Comparison of ENCODE assay signal across 1 cellular context in genomic region chr1:39788758-39789570, GRCh38.
A peak's percentile ranks its signal among the peaks of the same experiment; 100 is the strongest.
TF ChIP-seq lines count a peak whose summit lies in the region.

BMP8B (minus strand) TSS chr1:39788865; CDS start chr1:39788485, 380 bp downstream.

TF ChIP-seq in HEK293, 187 proteins besides CTCF, POLR2A, EP300 and RAD21 (continued from another document):
- peak; percentile 79; the same call in 1 of the 2 replicates for TF ChIP-seq ZNF10 (tag by site-specific recombination; IDR thresholded peaks at IDR 0.05)
- 0 out of 2 replicates have a peak, but pooled peaks have one; percentile 20 for TF ChIP-seq PRDM10 (tag by site-specific recombination; IDR thresholded peaks at IDR 0.05)
- TF ChIP-seq ZXDB (tag by site-specific recombination; IDR thresholded peaks at IDR 0.05), result peak; percentile 82
- no peak for TF ChIP-seq ZNF24 (tag by site-specific recombination; IDR thresholded peaks at IDR 0.05)
- TF ChIP-seq HIC1 (tag by site-specific recombination; IDR thresholded peaks at IDR 0.05), result peak; percentile 81
- peak; percentile 29; the same call in 1 of the 2 replicates for TF ChIP-seq ZIC2 (tag by site-specific recombination; IDR thresholded peaks at IDR 0.05)
- TF ChIP-seq SP3 (tag by site-specific recombination; IDR thresholded peaks at IDR 0.05), result peak; percentile 59
- TF ChIP-seq ZBTB17 (tag by site-specific recombination; IDR thresholded peaks at IDR 0.05), result peak; percentile 72; the same call in 1 of the 2 replicates
- peak; percentile 53 for TF ChIP-seq SP2 (tag by site-specific recombination; IDR thresholded peaks at IDR 0.05)
- peak; percentile 40; the same call in 1 of the 2 replicates for TF ChIP-seq YY1 (tag by site-specific recombination; IDR thresholded peaks at IDR 0.05)
- TF ChIP-seq ZBTB20 (tag by site-specific recombination; IDR thresholded peaks at IDR 0.05), result peak; percentile 90
- TF ChIP-seq ZNF121 (tag by site-specific recombination; IDR thresholded peaks at IDR 0.05), result no peak
- no peak for TF ChIP-seq ZNF175 (tag by site-specific recombination; IDR thresholded peaks at IDR 0.05)
- TF ChIP-seq GLIS2 (tag by site-specific recombination; IDR thresholded peaks at IDR 0.05), result peak; percentile 82
- no peak for TF ChIP-seq HOXD13 (CRISPR knock-in tag; IDR thresholded peaks at IDR 0.05; ENCODE audit: borderline replicate concordance)
- TF ChIP-seq ZNF449 (tag by site-specific recombination; IDR thresholded peaks at IDR 0.05), result no peak
- no peak for TF ChIP-seq IKZF3 (tag by site-specific recombination; IDR thresholded peaks at IDR 0.05)
- TF ChIP-seq KLF8 (tag by site-specific recombination; IDR thresholded peaks at IDR 0.05), result peak; percentile 75; the same call in 1 of the 2 replicates
- TF ChIP-seq ZNF391 (tag by site-specific recombination; IDR thresholded peaks at IDR 0.05; ENCODE audit: borderline replicate concordance, low read depth), result no peak
- TF ChIP-seq ZBTB26 (tag by site-specific recombination; optimal IDR thresholded peaks at IDR 0.05), result peak; percentile 82
- no peak; the same call in 1 of the 2 replicates for TF ChIP-seq EGR2 (tag by site-specific recombination; IDR thresholded peaks at IDR 0.05; ENCODE audit: low read depth)
- TF ChIP-seq ZBTB7A (tag by site-specific recombination; IDR thresholded peaks at IDR 0.05; ENCODE audit: low read depth), result no peak
- peak; percentile 49; the same call in 1 of the 2 replicates for TF ChIP-seq ZNF596 (tag by site-specific recombination; IDR thresholded peaks at IDR 0.05)
- no peak for TF ChIP-seq PRDM4 (tag by site-specific recombination; IDR thresholded peaks at IDR 0.05)
- 0 out of 2 replicates have a peak, but pooled peaks have one; percentile 25 for TF ChIP-seq ZNF660 (tag by site-specific recombination; IDR thresholded peaks at IDR 0.05)
- peak; percentile 86 for TF ChIP-seq GLIS1 (tag by site-specific recombination; IDR thresholded peaks at IDR 0.05)
- TF ChIP-seq ZSCAN16 (tag by site-specific recombination; IDR thresholded peaks at IDR 0.05), result no peak
- 0 out of 2 replicates have a peak, but pooled peaks have one; percentile 19 for TF ChIP-seq ZFP69B (tag by site-specific recombination; IDR thresholded peaks at IDR 0.05)
- peak; percentile 69; the same call in 1 of the 2 replicates for TF ChIP-seq ZNF561 (tag by site-specific recombination; IDR thresholded peaks at IDR 0.05; ENCODE audit: borderline replicate concordance)
- peak; percentile 82 for TF ChIP-seq SCRT2 (tag by site-specific recombination; IDR thresholded peaks at IDR 0.05)
- TF ChIP-seq PATZ1 (tag by site-specific recombination; IDR thresholded peaks at IDR 0.05), result peak; percentile 48; the same call in 1 of the 2 replicates
- TF ChIP-seq ZBTB44 (tag by site-specific recombination; IDR thresholded peaks at IDR 0.05), result 0 out of 2 replicates have a peak, but pooled peaks have one; percentile 21
TF ChIP-seq in HEK293: peak in this region for 33.
